ENCODE assay signal across 10 cellular contexts in the genomic region with DNA sequence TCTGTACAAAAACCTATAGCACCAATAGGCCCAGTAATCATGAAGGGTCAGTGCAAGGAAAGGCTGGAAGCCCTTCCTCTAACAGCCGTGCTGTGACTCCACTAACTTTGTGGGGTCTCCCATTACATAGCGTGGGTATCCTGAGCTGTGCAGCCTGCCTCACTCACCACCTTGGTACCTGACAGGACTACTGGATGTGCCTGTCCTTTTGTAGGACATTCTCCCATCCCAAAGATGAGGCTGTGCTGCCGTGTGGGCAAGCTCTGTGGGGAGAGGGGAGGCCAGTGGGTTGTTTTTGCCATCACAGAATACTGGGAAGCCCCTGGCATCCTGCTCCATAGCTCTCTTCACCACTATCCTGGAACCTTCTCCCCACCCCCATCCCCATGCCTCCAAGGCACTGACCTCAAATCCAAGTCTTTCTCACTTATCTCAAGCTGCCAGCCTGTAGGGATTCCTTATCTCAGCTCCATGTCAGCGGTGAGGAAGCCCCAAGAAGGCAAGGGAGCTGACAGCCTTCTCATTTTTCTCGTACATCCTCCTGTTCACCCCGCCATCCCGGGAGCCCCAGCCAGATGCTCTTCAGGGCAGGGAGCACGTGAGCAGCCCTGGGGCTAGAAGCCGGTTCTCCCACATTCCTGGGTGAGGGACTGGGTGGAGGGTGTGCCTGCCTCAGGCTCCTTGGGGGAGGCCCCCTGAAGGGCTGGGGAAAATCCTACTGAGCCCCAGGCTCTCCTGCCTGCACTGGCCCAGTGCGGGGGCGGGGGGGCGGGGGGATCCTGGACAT. TPM values are rescaled to one million over a fixed set of nuclear protein-coding genes. Genes with fewer than 3 reads are reported as not detected.
DNase-seq lines count a peak whose midpoint lies in the region; ATAC-seq and TF ChIP-seq lines count a peak whose summit lies in the region.
"Had no signal": no experiment of that assay in that cellular context is flagged by ENCODE, and none has a peak within 500 bp of the region (broad histone marks: within the 10 kb centered on the region; RNA-seq: fewer than 3 reads in every experiment).

No MANE protein-coding gene starts in this region.

- CTCF ChIA-PET in CD8-positive, alpha-beta memory T cell (lab: Charles Lee) = interaction anchor here (1.1 to 2.0 kb wide), 2 partner anchors 9 to 128 kb away, joined by 5 to 6 read pairs; no protein-coding TSS in a partner anchor
- CTCF ChIA-PET in CD4-positive, alpha-beta memory T cell (lab: Charles Lee; ENCODE audit: partially characterized antibody) = interaction anchor here (0.7 to 4.1 kb wide), 7 partner anchors 8 to 127 kb away, joined by 3 to 24 read pairs (median 3); no protein-coding TSS in a partner anchor

- no peak for DNase-seq in CD8-positive, alpha-beta memory T cell
- DNase-seq in LoVo (ENCODE audit: low spot score) = peak; percentile 82
- peak; percentile 62 to 93 for DNase-seq in T47D (ENCODE audit: low read depth in 1 of 2, low spot score in 1 of 2)
- peak; percentile 90 for DNase-seq in lower lobe of right lung
- no peak for DNase-seq in CD4-positive, alpha-beta memory T cell
- no peak for DNase-seq in NCI-H187 (lab: John Stamatoyannopoulos, UW)
- DNase-seq: naive thymus-derived CD4-positive, alpha-beta T cell had no signal

- intact Hi-C loops in lower lobe of right lung (cut with DNase I) = loop anchor here (10.0 kb wide), 1 partner anchor 107 kb away; no protein-coding TSS in a partner anchor
- intact Hi-C loops in CD4-positive, alpha-beta memory T cell (cut with micrococcal nuclease) = no loop called here

- peak overlapping the region; percentile 40 for H3K27ac ChIP-seq in CD8-positive, alpha-beta memory T cell (ENCODE audit: low read depth, low read length)
- peak overlapping the region; percentile 80 for H3K27ac ChIP-seq in lower lobe of right lung
- no peak overlapping the region for H3K27ac ChIP-seq in CD4-positive, alpha-beta memory T cell (ENCODE audit: low read depth, low read length)
- H3K27ac ChIP-seq: BLaER1 had no signal

- peaks cover 14% of the 10 kb centered on the region for H3K36me3 ChIP-seq in CD8-positive, alpha-beta memory T cell (ENCODE audit: insufficient read depth, low read length)
- peaks cover 44% of the 10 kb centered on the region for H3K36me3 ChIP-seq in lower lobe of right lung
- H3K36me3 ChIP-seq in CD4-positive, alpha-beta memory T cell (ENCODE audit: insufficient read depth, low read length) = peaks cover 28% of the 10 kb centered on the region

- TF ChIP-seq CTCF in lower lobe of right lung (IDR thresholded peaks at IDR 0.05) = no peak

- H3K4me3 ChIP-seq in CD8-positive, alpha-beta memory T cell (ENCODE audit: low read length) = no peak overlapping the region
- H3K4me3 ChIP-seq in lower lobe of right lung = peak overlapping the region; percentile 20
- H3K4me3 ChIP-seq in CD4-positive, alpha-beta memory T cell (ENCODE audit: low read length in 2 of 2) = no peak overlapping the region
- H3K4me3 ChIP-seq: BLaER1 had no signal

- no peaks in the 10 kb centered on the region for H3K27me3 ChIP-seq in CD8-positive, alpha-beta memory T cell (ENCODE audit: insufficient read depth, low read length, poor library complexity, severe bottlenecking)
- no peaks in the 10 kb centered on the region for H3K27me3 ChIP-seq in lower lobe of right lung (ENCODE audit: low read depth)
- no peaks in the 10 kb centered on the region for H3K27me3 ChIP-seq in CD4-positive, alpha-beta memory T cell (ENCODE audit: insufficient read depth, low read length)
- H3K27me3 ChIP-seq: BLaER1 had no signal

- H3K9me3 ChIP-seq in CD8-positive, alpha-beta memory T cell (ENCODE audit: low read length) = no peaks in the 10 kb centered on the region
- H3K9me3 ChIP-seq in lower lobe of right lung = no peaks in the 10 kb centered on the region
- H3K9me3 ChIP-seq in CD4-positive, alpha-beta memory T cell (ENCODE audit: control insufficient read depth in 1 of 2, low read length in 2 of 2) = no peaks in the 10 kb centered on the region
- H3K9me3 ChIP-seq: BLaER1 had no signal

- H3K9me3 Mint-ChIP-seq in CD8-positive, alpha-beta memory T cell = no peaks in the 10 kb centered on the region
- H3K9me3 Mint-ChIP-seq in CD4-positive, alpha-beta memory T cell = no peaks in the 10 kb centered on the region

- peaks cover 0 to 2% (median 0%) of the 10 kb centered on the region in 3 donors for H3K4me1 Mint-ChIP-seq in CD8-positive, alpha-beta memory T cell
- no peaks in the 10 kb centered on the region for H3K4me1 Mint-ChIP-seq in CD4-positive, alpha-beta memory T cell

- in situ Hi-C loops in T47D (cut with HindIII; ENCODE audit: low pct_unique_long_range_greater_than_20kb, low sequenced_read_pairs) = no loop called here

- H3K27me3 Mint-ChIP-seq in CD8-positive, alpha-beta memory T cell = no peaks in the 10 kb centered on the region
- H3K27me3 Mint-ChIP-seq in CD4-positive, alpha-beta memory T cell = no peaks in the 10 kb centered on the region
- H3K27me3 Mint-ChIP-seq: naive thymus-derived CD4-positive, alpha-beta T cell had no signal

- ATAC-seq in lower lobe of right lung = peak; percentile 78 to 80
- ATAC-seq in GM21515 (IDR thresholded peaks at IDR 0.05; ENCODE audit: unreplicated experiment) = no peak
- ATAC-seq in HG03520 (IDR thresholded peaks at IDR 0.05; ENCODE audit: unreplicated experiment) = no peak
- ATAC-seq: naive thymus-derived CD4-positive, alpha-beta T cell had no signal

- H3K36me3 Mint-ChIP-seq in CD8-positive, alpha-beta memory T cell = peaks cover 10 to 43% (median 17%) of the 10 kb centered on the region in 3 donors
- H3K36me3 Mint-ChIP-seq in CD4-positive, alpha-beta memory T cell = peaks cover 30 to 40% of the 10 kb centered on the region in 2 donors

- H3K27ac Mint-ChIP-seq in CD8-positive, alpha-beta memory T cell = peak overlapping the region in 1 of 8 donors; percentile 50
- no peak overlapping the region for H3K27ac Mint-ChIP-seq in CD4-positive, alpha-beta memory T cell

- no peaks in the 10 kb centered on the region for H3K4me1 ChIP-seq in CD8-positive, alpha-beta memory T cell (ENCODE audit: insufficient read depth, low read length)
- peaks cover 11% of the 10 kb centered on the region for H3K4me1 ChIP-seq in lower lobe of right lung
- H3K4me1 ChIP-seq in CD4-positive, alpha-beta memory T cell (ENCODE audit: insufficient read depth, low read length) = no peaks in the 10 kb centered on the region

- POLR2A ChIA-PET in CD8-positive, alpha-beta memory T cell (lab: Charles Lee) = no interaction called here
- POLR2A ChIA-PET in CD4-positive, alpha-beta memory T cell (lab: Charles Lee; ENCODE audit: partially characterized antibody) = no interaction called here

- no peak overlapping the region for H3K4me3 Mint-ChIP-seq in CD8-positive, alpha-beta memory T cell
- H3K4me3 Mint-ChIP-seq in CD4-positive, alpha-beta memory T cell = no peak overlapping the region
- H3K4me3 Mint-ChIP-seq: naive thymus-derived CD4-positive, alpha-beta T cell had no signal

RNA-seq across cellular contexts. Expression of a gene that starts 2.5 kb away (rescaled TPM):
- under 1 TPM; 0.11 to 0.26 TPM for total RNA-seq in CD8-positive, alpha-beta memory T cell
- not detected for polyA plus RNA-seq in CD8-positive, alpha-beta memory T cell
- total RNA-seq in lower lobe of right lung = 74.1 TPM
- total RNA-seq in CD4-positive, alpha-beta memory T cell = 1 to 10 TPM in 1 of 2 experiments, under 1 TPM in 1; 0.33 to 1.1 TPM
- polyA plus RNA-seq in CD4-positive, alpha-beta memory T cell = under 1 TPM in 1 of 2 donors, not detected in 1; 0.17 TPM

RNA-seq across cellular contexts. Expression of a gene that starts 25.4 kb away (rescaled TPM):
- 10 to 100 TPM; 30.5 to 33.2 TPM for total RNA-seq in CD8-positive, alpha-beta memory T cell
- 36.3 TPM for polyA plus RNA-seq in CD8-positive, alpha-beta memory T cell
- 73.8 TPM for total RNA-seq in lower lobe of right lung
- total RNA-seq in CD4-positive, alpha-beta memory T cell = 10 to 100 TPM; 25.9 to 29.1 TPM
- polyA plus RNA-seq in CD4-positive, alpha-beta memory T cell = 10 to 100 TPM; 30.3 to 41.4 TPM

RNA-seq across cellular contexts. Expression of a gene that starts 52.6 kb away (rescaled TPM):
- 100 to 1,000 TPM; 120 to 130 TPM for total RNA-seq in CD8-positive, alpha-beta memory T cell
- polyA plus RNA-seq in CD8-positive, alpha-beta memory T cell = 31.5 TPM
- total RNA-seq in lower lobe of right lung = 28.5 TPM
- 10 to 100 TPM; 26.0 to 27.1 TPM for total RNA-seq in CD4-positive, alpha-beta memory T cell
- polyA plus RNA-seq in CD4-positive, alpha-beta memory T cell = 10 to 100 TPM; 28.4 to 29.2 TPM

Comparison
In these comparisons a context has a peak if more than half of its experiments do, and no peak if none do; other contexts are left out.
1. DNase-seq: peak in LoVo (single experiment), T47D (2 of 2) and lower lobe of right lung (single experiment); none in CD8-positive, alpha-beta memory T cell (0 of 5), CD4-positive, alpha-beta memory T cell (0 of 5) and NCI-H187 (0 of 2).
2. ATAC-seq: peak in lower lobe of right lung (2 of 2); none in GM21515 (single experiment) and HG03520 (single experiment).
3. RNA of a gene that starts 2.5 kb away (total RNA-seq): 74.1 TPM in lower lobe of right lung (single experiment); 0.33 to 1.1 TPM in CD4-positive, alpha-beta memory T cell and 0.11 to 0.26 TPM in CD8-positive, alpha-beta memory T cell; every median in the first group is over 10 times any median in the second.